In the genomic region with DNA sequence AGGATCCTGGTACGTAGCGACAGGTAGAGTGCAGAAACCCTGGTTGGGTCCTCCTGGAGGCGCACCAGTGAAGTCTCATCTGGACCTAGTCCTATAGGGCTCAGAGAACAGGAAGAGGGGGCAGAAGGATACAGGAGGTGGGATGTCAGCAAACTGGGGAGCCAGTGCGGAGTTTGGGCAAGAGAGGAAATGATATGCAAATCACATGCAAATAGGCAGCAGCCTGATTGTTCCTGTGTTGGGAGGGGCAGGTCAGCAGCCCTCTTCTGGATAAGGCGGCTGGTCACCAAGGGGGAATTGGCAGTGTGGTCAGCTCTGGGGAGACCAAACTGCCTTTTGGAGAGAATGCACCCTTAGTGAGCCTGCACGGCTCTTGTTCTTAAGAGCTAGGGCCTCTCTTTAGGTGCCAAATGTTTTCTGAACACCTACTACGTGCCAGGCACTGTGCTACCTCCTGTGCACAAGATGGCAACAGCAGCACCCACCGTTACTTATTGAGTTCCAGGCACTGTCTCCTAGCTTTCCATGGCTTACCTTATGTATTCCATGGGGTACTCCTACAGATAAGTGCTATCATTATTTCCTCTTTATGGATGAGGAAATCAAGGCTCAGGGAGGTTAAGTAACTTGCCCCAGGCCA, we compare ENCODE assay signal across 24 cellular contexts. TPM values are rescaled to one million over a fixed set of nuclear protein-coding genes. Genes with fewer than 3 reads are reported as not detected.
DNase-seq lines count a peak whose midpoint lies in the region; ATAC-seq and TF ChIP-seq lines count a peak whose summit lies in the region.
"Had no signal": no experiment of that assay in that cellular context is flagged by ENCODE, and none has a peak within 500 bp of the region (broad histone marks: within the 10 kb centered on the region; RNA-seq: fewer than 3 reads in every experiment).

No MANE protein-coding gene starts in this region.

- no peak for ATAC-seq in IMR-90 (ENCODE audit: low read depth)
- no peak for ATAC-seq in left lung
- ATAC-seq in Right ventricle myocardium inferior = no peak

- H3K27me3 Mint-ChIP-seq in activated CD4-positive, alpha-beta T cell treated with anti-CD3 and anti-CD28 coated beads, Interleukin-2, amount 10 ng/mL, durations not matched to agents 7 days and 5 days = no peaks in the 10 kb centered on the region
- H3K27me3 Mint-ChIP-seq: CD4-positive, alpha-beta T cell had no signal

- H3K9ac ChIP-seq in IMR-90 (ENCODE audit: low read depth, low read length) = no peak overlapping the region

- no peak overlapping the region for H3K23ac ChIP-seq in IMR-90 (ENCODE audit: low read depth, low read length)

- peak overlapping the region; percentile 82; the same call in 1 of the 3 replicates for H2BK15ac ChIP-seq in IMR-90 (ENCODE audit: low read depth, low read length)

- H3K4ac ChIP-seq in IMR-90 (ENCODE audit: low read depth, low read length) = peak overlapping the region; percentile 52

- no peaks in the 10 kb centered on the region for H3K79me1 ChIP-seq in IMR-90 (ENCODE audit: low read depth in 1 of 2, low read length in 2 of 2)

- H3K36me3 Mint-ChIP-seq in activated CD4-positive, alpha-beta T cell treated with anti-CD3 and anti-CD28 coated beads, Interleukin-2, amount 10 ng/mL, durations not matched to agents 7 days and 5 days (ENCODE audit: low read depth) = no peaks in the 10 kb centered on the region

- H4K20me1 ChIP-seq in IMR-90 (ENCODE audit: insufficient read depth, low read length) = 0 out of 2 replicates have a peak, but pooled peaks cover 3% of the 10 kb centered on the region

- H3K9me1 ChIP-seq in IMR-90 (ENCODE audit: insufficient read depth, low read length) = peaks cover 9% of the 10 kb centered on the region

- BruUV-seq in A673 (replicated peaks; lab: Mats Ljungman, UMichigan) = no TSS peak
- BruUV-seq in IMR-90 (replicated peaks; lab: Mats Ljungman, UMichigan) = no TSS peak

- no peak for TF ChIP-seq RAD21 in IMR-90 (IDR thresholded peaks at IDR 0.05; ENCODE audit: low read length)

- TF ChIP-seq CTCF in A673 (conservative IDR thresholded peaks at IDR 0.05; ENCODE audit: low read depth, low read length) (no peak), IMR-90 (conservative IDR thresholded peaks at IDR 0.05; ENCODE audit: low read depth, low read length) (no peak), RWPE1 (conservative IDR thresholded peaks at IDR 0.05; ENCODE audit: low read depth) (no peak), left lung (IDR thresholded peaks at IDR 0.05) (no peak)

- POLR2A ChIA-PET in A673 (lab: Charles Lee; ENCODE audit: low non-redundant PET) = no interaction called here
- POLR2A ChIA-PET in IMR-90 (lab: Charles Lee; ENCODE audit: unreplicated experiment) = no interaction called here
- POLR2A ChIA-PET in RWPE1 (lab: Yijun Ruan, JAX; ENCODE audit: low non-redundant PET) = no interaction called here
- POLR2A ChIA-PET in activated CD4-positive, alpha-beta T cell treated with anti-CD3 and anti-CD28 coated beads, Interleukin-2, amount 10 ng/mL, durations not matched to agents 7 days and 5 days (lab: Charles Lee) = no interaction called here

- no peak for DNase-seq in A673 (ENCODE audit: low spot score)
- DNase-seq in IMR-90 = no peak
- no peak for DNase-seq in RWPE1 (ENCODE audit: low spot score)
- no peak for DNase-seq in activated CD4-positive, alpha-beta T cell treated with anti-CD3 and anti-CD28 coated beads, Interleukin-2, amount 10 ng/mL, durations not matched to agents 7 days and 5 days
- no peak for DNase-seq in left lung
- DNase-seq in NCI-H774 (lab: John Stamatoyannopoulos, UW) = no peak
- DNase-seq in Right ventricle myocardium inferior (ENCODE audit: missing footprints) = no peak
- DNase-seq: CD4-positive, alpha-beta T cell; COR-L47; DND-41; H7; HFFc6; KBM-7; MM.1S; NCI-H1092 treated with DMSO at 0.1 percent for 48 hours; NCI-H1436 treated with DMSO at 0.1 percent for 48 hours; NCI-H1930; NCI-H82; OCI-M1; RPMI8226 had no signal

- peak overlapping the region; percentile 78 for H2AK9ac ChIP-seq in IMR-90 (replicated peaks; ENCODE audit: low read depth, low read length, poor library complexity)

- no peaks in the 10 kb centered on the region for H3K9me3 Mint-ChIP-seq in activated CD4-positive, alpha-beta T cell treated with anti-CD3 and anti-CD28 coated beads, Interleukin-2, amount 10 ng/mL, durations not matched to agents 7 days and 5 days
- H3K9me3 Mint-ChIP-seq: CD4-positive, alpha-beta T cell; HFFc6 had no signal

- H2AFZ ChIP-seq in IMR-90 (replicated peaks; ENCODE audit: low read length, poor library complexity) = no peak overlapping the region

- intact Hi-C loops in A673 (cut with micrococcal nuclease; ENCODE audit: unreplicated experiment) = no loop called here
- intact Hi-C loops in IMR-90 (cut with micrococcal nuclease) = no loop called here
- intact Hi-C loops in left lung (cut with DNase I) = no loop called here
- intact Hi-C loops in Right ventricle myocardium inferior (cut with DNase I) = no loop called here

- H3K27ac Mint-ChIP-seq in activated CD4-positive, alpha-beta T cell treated with anti-CD3 and anti-CD28 coated beads, Interleukin-2, amount 10 ng/mL, durations not matched to agents 7 days and 5 days = no peak overlapping the region
- H3K27ac Mint-ChIP-seq: CD4-positive, alpha-beta T cell; HFFc6 had no signal

- H3K4me2 ChIP-seq in IMR-90 (ENCODE audit: low read depth, low read length) = no peak overlapping the region

- dilution Hi-C loops in IMR-90 (cut with HindIII; ENCODE audit: low sequenced_read_pairs, unreplicated experiment) = no loop called here

- H4K8ac ChIP-seq in IMR-90 (ENCODE audit: low read depth in 2 of 2, low read length in 2 of 2) = no peak overlapping the region

- H2BK20ac ChIP-seq in IMR-90 (ENCODE audit: low read depth, low read length) = no peak overlapping the region; the same call in 1 of the 2 replicates

- no peak overlapping the region for H2BK5ac ChIP-seq in IMR-90 (ENCODE audit: low read depth, low read length, poor library complexity, severe bottlenecking)

- H3K4me1 Mint-ChIP-seq in activated CD4-positive, alpha-beta T cell treated with anti-CD3 and anti-CD28 coated beads, Interleukin-2, amount 10 ng/mL, durations not matched to agents 7 days and 5 days = no peaks in the 10 kb centered on the region

- 69% methylated on average over 4 of the region's 8 CpGs; no CpG with 5 or more reads in 1 of the 2 experiments for whole genome bisulfite sequencing in IMR-90 (ENCODE audit: extremely low coverage in 2 of 2, insufficient read length in 1 of 2), 2 experiments
- 80 to 90% methylated on average over 8 of the region's 8 CpGs for WGBS in esophagus, 2 donors

- CTCF ChIA-PET in A673 (lab: Charles Lee) (no interaction called here), IMR-90 (lab: Yijun Ruan, JAX) (no interaction called here), RWPE1 (lab: Yijun Ruan, JAX) (no interaction called here)
- CTCF ChIA-PET in activated CD4-positive, alpha-beta T cell treated with anti-CD3 and anti-CD28 coated beads, Interleukin-2, amount 10 ng/mL, durations not matched to agents 7 days and 5 days (lab: Charles Lee) = interaction anchor here (1.2 kb wide), 1 partner anchor 23 kb away, joined by 3 read pairs; no protein-coding TSS in a partner anchor

- H3K4me1 ChIP-seq in A673 (ENCODE audit: insufficient read depth, low read length, poor library complexity, severe bottlenecking) (peaks cover 44% of the 10 kb centered on the region), IMR-90 (ENCODE audit: control insufficient read depth, insufficient read depth, low read length) (peaks cover 13% of the 10 kb centered on the region), esophagus (ENCODE audit: control insufficient read depth in 2 of 2, insufficient read depth in 2 of 2, low read length in 1 of 2) (peaks cover 0 to 31% of the 10 kb centered on the region in 2 donors), left lung (no peaks in the 10 kb centered on the region)

- H3K36me3 ChIP-seq in A673 (ENCODE audit: insufficient read depth, low read length, poor library complexity, severe bottlenecking) = no peaks in the 10 kb centered on the region
- no peaks in the 10 kb centered on the region for H3K36me3 ChIP-seq in IMR-90 (ENCODE audit: control insufficient read depth, insufficient read depth, low read length)
- peaks cover 0 to 5% of the 10 kb centered on the region in 2 donors for H3K36me3 ChIP-seq in esophagus (ENCODE audit: control insufficient read depth in 2 of 2, insufficient read depth in 2 of 2, low read length in 1 of 2)
- H3K36me3 ChIP-seq in left lung = no peaks in the 10 kb centered on the region

- H3K4me3 ChIP-seq in A673 (ENCODE audit: low read depth, low read length, poor library complexity, severe bottlenecking) (no peak overlapping the region), IMR-90 (ENCODE audit: insufficient read depth, low read depth, low read length) (no peak overlapping the region), esophagus (ENCODE audit: low read depth in 1 of 2, low read length in 2 of 2) (no peak overlapping the region), left lung (no peak overlapping the region)

- H3K56ac ChIP-seq in IMR-90 (ENCODE audit: extremely low read depth, insufficient read depth, low read length) = no peak overlapping the region

- no peak overlapping the region for H4K91ac ChIP-seq in IMR-90 (ENCODE audit: insufficient read depth, low read depth, low read length)

- no peak overlapping the region for H3K4me3 Mint-ChIP-seq in activated CD4-positive, alpha-beta T cell treated with anti-CD3 and anti-CD28 coated beads, Interleukin-2, amount 10 ng/mL, durations not matched to agents 7 days and 5 days
- H3K4me3 Mint-ChIP-seq: CD4-positive, alpha-beta T cell; HFFc6 had no signal

- no peak overlapping the region for H3K18ac ChIP-seq in IMR-90 (ENCODE audit: low read depth, low read length)

- H4K5ac ChIP-seq in IMR-90 (ENCODE audit: low read depth, low read length) = no peak overlapping the region

- no peak for TF ChIP-seq POLR2A in IMR-90 (IDR thresholded peaks at IDR 0.05; ENCODE audit: low read depth, low read length)

- H3K27me3 ChIP-seq in A673 (replicated peaks; ENCODE audit: insufficient read depth, low read depth, low read length, poor library complexity) = no peaks in the 10 kb centered on the region
- H3K27me3 ChIP-seq in IMR-90 (ENCODE audit: control insufficient read depth, insufficient read depth, low read length) = no peaks in the 10 kb centered on the region
- no peaks in the 10 kb centered on the region for H3K27me3 ChIP-seq in esophagus (ENCODE audit: control insufficient read depth in 1 of 2, insufficient read depth in 2 of 2, low read length in 2 of 2)
- H3K27me3 ChIP-seq in left lung = peaks cover 0 to 22% of the 10 kb centered on the region in 2 donors

- H2AK5ac ChIP-seq in IMR-90 (ENCODE audit: low read depth, low read length) = 0 out of 2 replicates have a peak overlapping the region, but pooled peaks have one; percentile 43

- H3K14ac ChIP-seq in IMR-90 (replicated peaks; ENCODE audit: low read depth, low read length) = no peak overlapping the region

- in situ Hi-C loops in IMR-90 (cut with MboI; ENCODE audit: low sequenced_read_pairs) = loop anchor here (5.0 kb wide), 1 partner anchor 173 kb away; no protein-coding TSS in a partner anchor

- peak overlapping the region; percentile 3; the same call in 1 of the 2 replicates for H2BK120ac ChIP-seq in IMR-90 (ENCODE audit: low read depth, low read length)

- H3K27ac ChIP-seq in A673 (ENCODE audit: low read depth, low read length, poor library complexity, severe bottlenecking) = peak overlapping the region; percentile 63
- H3K27ac ChIP-seq in IMR-90 (ENCODE audit: insufficient read depth, low read length) = no peak overlapping the region
- H3K27ac ChIP-seq in RWPE1 = peak overlapping the region; percentile 100
- H3K27ac ChIP-seq in esophagus (ENCODE audit: low read depth in 2 of 2, low read length in 1 of 2) = peak overlapping the region; percentile 11 to 45
- no peak overlapping the region for H3K27ac ChIP-seq in left lung

- H3K9me3 ChIP-seq in A673 (ENCODE audit: low read depth, low read length, poor library complexity, severe bottlenecking) = no peaks in the 10 kb centered on the region
- no peaks in the 10 kb centered on the region for H3K9me3 ChIP-seq in IMR-90 (ENCODE audit: control insufficient read depth, insufficient read depth, low read length)
- no peaks in the 10 kb centered on the region for H3K9me3 ChIP-seq in esophagus (ENCODE audit: control insufficient read depth in 2 of 2, insufficient read depth in 1 of 2, low read depth in 1 of 2, low read length in 1 of 2)
- H3K9me3 ChIP-seq in left lung = no peaks in the 10 kb centered on the region

RNA-seq across cellular contexts. Expression of gene PADI3, which starts 18.1 kb away (rescaled TPM):
- total RNA-seq in A673 (2021) = 0.26 and 0.39 TPM in 2 replicates
- not detected in 2 replicates for total RNA-seq in IMR-90 (2012; rRNA removed)
- polyA plus RNA-seq in IMR-90 (2012; rRNA removed) = not detected in 2 replicates
- not detected in 2 replicates for polyA plus RNA-seq in IMR-90 (2012; cell fraction: cytosol; rRNA removed)
- polyA plus RNA-seq in IMR-90 (2012; cell fraction: nucleus; rRNA removed; ENCODE audit: low replicate concordance) = 0.01 and 0.03 TPM in 2 replicates
- polyA plus RNA-seq in esophagus = 10 to 100 TPM; 14.1 to 31.0 TPM
- total RNA-seq in activated CD4-positive, alpha-beta T cell treated with anti-CD3 and anti-CD28 coated beads, Interleukin-2, amount 10 ng/mL, durations not matched to agents 7 days and 5 days = not detected
- not detected for total RNA-seq in left lung
- not detected for total RNA-seq in Right ventricle myocardium inferior
- total RNA-seq: CD4-positive, alpha-beta T cell; NCI-H460; T-helper 1 cell treated with Interleukin-12 subunit alpha and Interleukin-12 subunit beta and Interleukin-4 antibody, amounts not matched to agents 30 ng/mL and 1 ng/mL, for 36 hours had no signal
- polyA plus RNA-seq: BJ had no signal

RNA-seq across cellular contexts. Expression of gene PADI1, which starts 25.9 kb away (rescaled TPM):
- total RNA-seq in A673 (2021) = 0.56 and 0.72 TPM in 2 replicates
- not detected in 2 replicates for total RNA-seq in IMR-90 (2012; rRNA removed)
- 0.13 and 0.17 TPM in 2 replicates for polyA plus RNA-seq in IMR-90 (2012; rRNA removed)
- polyA plus RNA-seq in IMR-90 (2012; cell fraction: cytosol; rRNA removed) = 0.04 TPM in 1 of 2 replicates, not detected in the other
- 0.14 and 0.21 TPM in 2 replicates for polyA plus RNA-seq in IMR-90 (2012; cell fraction: nucleus; rRNA removed; ENCODE audit: low replicate concordance)
- polyA plus RNA-seq in esophagus = 100 to 1,000 TPM; 162 to 398 TPM
- not detected for total RNA-seq in activated CD4-positive, alpha-beta T cell treated with anti-CD3 and anti-CD28 coated beads, Interleukin-2, amount 10 ng/mL, durations not matched to agents 7 days and 5 days
- not detected for total RNA-seq in left lung
- total RNA-seq in Right ventricle myocardium inferior = not detected
- total RNA-seq: CD4-positive, alpha-beta T cell; NCI-H460; T-helper 1 cell treated with Interleukin-12 subunit alpha and Interleukin-12 subunit beta and Interleukin-4 antibody, amounts not matched to agents 30 ng/mL and 1 ng/mL, for 36 hours had no signal

Comparison
In these comparisons a context has a peak if more than half of its experiments do, and no peak if none do; other contexts are left out.
1. H3K27ac ChIP-seq: peak in A673 (single experiment), RWPE1 (single experiment) and esophagus (2 of 2); none in IMR-90 (single experiment) and left lung (0 of 2).